1 cellular context compared by ENCODE assay signal in genomic region chr1:67760030-67760821, GRCh38.
A peak's percentile ranks its signal among the peaks of the same experiment; 100 is the strongest.
TF ChIP-seq lines count a peak whose summit lies in the region.

No MANE protein-coding gene starts in this region.

TF ChIP-seq in HepG2, 621 proteins besides CTCF, POLR2A, EP300 and RAD21 (continued from another document and continues in another):
- TF ChIP-seq ZBTB4 (CRISPR knock-in tag; IDR thresholded peaks at IDR 0.05; ENCODE audit: borderline replicate concordance) (no peak), U2AF2 (IDR thresholded peaks at IDR 0.05; ENCODE audit: low read depth, low read length) (no peak), TARDBP (CRISPR knock-in tag; IDR thresholded peaks at IDR 0.05) (no peak), POLR2AphosphoS5 (IDR thresholded peaks at IDR 0.05; ENCODE audit: low read depth, low read length) (no peak), ZNF652 (CRISPR knock-in tag; IDR thresholded peaks at IDR 0.05; ENCODE audit: borderline replicate concordance, low read depth) (no peak), ZSCAN25 (CRISPR knock-in tag; IDR thresholded peaks at IDR 0.05) (no peak), GPBP1L1 (CRISPR knock-in tag; IDR thresholded peaks at IDR 0.05) (no peak), HBP1 (CRISPR knock-in tag; IDR thresholded peaks at IDR 0.05; ENCODE audit: low read depth) (no peak), ZNF275 (CRISPR knock-in tag; IDR thresholded peaks at IDR 0.05; ENCODE audit: borderline replicate concordance) (no peak), NFE2 (CRISPR knock-in tag; IDR thresholded peaks at IDR 0.05) (no peak), ISX (CRISPR knock-in tag; conservative IDR thresholded peaks at IDR 0.05) (no peak), KLF15 (CRISPR knock-in tag; IDR thresholded peaks at IDR 0.05; ENCODE audit: borderline replicate concordance) (no peak), KDM1A (CRISPR knock-in tag; IDR thresholded peaks at IDR 0.05) (no peak), GTF3A (CRISPR knock-in tag; conservative IDR thresholded peaks at IDR 0.05) (no peak), ZNF780A (CRISPR knock-in tag; IDR thresholded peaks at IDR 0.05) (no peak), ELF3 (CRISPR knock-in tag; IDR thresholded peaks at IDR 0.05) (no peak; the same call in 1 of the 2 replicates), XRCC5 (optimal IDR thresholded peaks at IDR 0.05; ENCODE audit: low read length) (no peak), PATZ1 (CRISPR knock-in tag; IDR thresholded peaks at IDR 0.05) (no peak), PPARG (CRISPR knock-in tag; conservative IDR thresholded peaks at IDR 0.05) (no peak), KDM5A (IDR thresholded peaks at IDR 0.05; ENCODE audit: borderline replicate concordance, low read length) (no peak), ZC3H13 (CRISPR knock-in tag; IDR thresholded peaks at IDR 0.05) (no peak), ZNF878 (CRISPR knock-in tag; IDR thresholded peaks at IDR 0.05) (no peak), SP1 (IDR thresholded peaks at IDR 0.05) (no peak), SP1 (CRISPR knock-in tag; IDR thresholded peaks at IDR 0.05) (no peak), DMAP1 (CRISPR knock-in tag; IDR thresholded peaks at IDR 0.05) (no peak), IRF1 (CRISPR knock-in tag; IDR thresholded peaks at IDR 0.05; ENCODE audit: low read depth) (no peak), ZFAT (CRISPR knock-in tag; conservative IDR thresholded peaks at IDR 0.05) (no peak), SAP130 (CRISPR knock-in tag; IDR thresholded peaks at IDR 0.05; ENCODE audit: low read depth) (peak; percentile 69), PHF8 (CRISPR knock-in tag; IDR thresholded peaks at IDR 0.05) (no peak), SP4 (CRISPR knock-in tag; IDR thresholded peaks at IDR 0.05) (no peak), KLF9 (CRISPR knock-in tag; IDR thresholded peaks at IDR 0.05; ENCODE audit: low read depth) (no peak), CENPX (CRISPR knock-in tag; IDR thresholded peaks at IDR 0.05) (no peak), ELF4 (CRISPR knock-in tag; IDR thresholded peaks at IDR 0.05; ENCODE audit: borderline replicate concordance) (no peak), RNF2 (conservative IDR thresholded peaks at IDR 0.05; ENCODE audit: low read depth) (no peak), ZBTB46 (CRISPR knock-in tag; IDR thresholded peaks at IDR 0.05; ENCODE audit: borderline replicate concordance) (no peak), ZNF354B (CRISPR knock-in tag; IDR thresholded peaks at IDR 0.05) (no peak), ZSCAN20 (CRISPR knock-in tag; IDR thresholded peaks at IDR 0.05; ENCODE audit: borderline replicate concordance) (no peak), ELF1 (CRISPR knock-in tag; IDR thresholded peaks at IDR 0.05) (no peak)
- TF ChIP-seq, protein P1, sequence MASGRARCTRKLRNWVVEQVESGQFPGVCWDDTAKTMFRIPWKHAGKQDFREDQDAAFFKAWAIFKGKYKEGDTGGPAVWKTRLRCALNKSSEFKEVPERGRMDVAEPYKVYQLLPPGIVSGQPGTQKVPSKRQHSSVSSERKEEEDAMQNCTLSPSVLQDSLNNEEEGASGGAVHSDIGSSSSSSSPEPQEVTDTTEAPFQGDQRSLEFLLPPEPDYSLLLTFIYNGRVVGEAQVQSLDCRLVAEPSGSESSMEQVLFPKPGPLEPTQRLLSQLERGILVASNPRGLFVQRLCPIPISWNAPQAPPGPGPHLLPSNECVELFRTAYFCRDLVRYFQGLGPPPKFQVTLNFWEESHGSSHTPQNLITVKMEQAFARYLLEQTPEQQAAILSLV (CRISPR knock-in tag; IDR thresholded peaks at IDR 0.05; ENCODE audit: borderline replicate concordance): 0 out of 2 replicates have a peak, but pooled peaks have one; percentile 32
- TF ChIP-seq, protein P2, sequence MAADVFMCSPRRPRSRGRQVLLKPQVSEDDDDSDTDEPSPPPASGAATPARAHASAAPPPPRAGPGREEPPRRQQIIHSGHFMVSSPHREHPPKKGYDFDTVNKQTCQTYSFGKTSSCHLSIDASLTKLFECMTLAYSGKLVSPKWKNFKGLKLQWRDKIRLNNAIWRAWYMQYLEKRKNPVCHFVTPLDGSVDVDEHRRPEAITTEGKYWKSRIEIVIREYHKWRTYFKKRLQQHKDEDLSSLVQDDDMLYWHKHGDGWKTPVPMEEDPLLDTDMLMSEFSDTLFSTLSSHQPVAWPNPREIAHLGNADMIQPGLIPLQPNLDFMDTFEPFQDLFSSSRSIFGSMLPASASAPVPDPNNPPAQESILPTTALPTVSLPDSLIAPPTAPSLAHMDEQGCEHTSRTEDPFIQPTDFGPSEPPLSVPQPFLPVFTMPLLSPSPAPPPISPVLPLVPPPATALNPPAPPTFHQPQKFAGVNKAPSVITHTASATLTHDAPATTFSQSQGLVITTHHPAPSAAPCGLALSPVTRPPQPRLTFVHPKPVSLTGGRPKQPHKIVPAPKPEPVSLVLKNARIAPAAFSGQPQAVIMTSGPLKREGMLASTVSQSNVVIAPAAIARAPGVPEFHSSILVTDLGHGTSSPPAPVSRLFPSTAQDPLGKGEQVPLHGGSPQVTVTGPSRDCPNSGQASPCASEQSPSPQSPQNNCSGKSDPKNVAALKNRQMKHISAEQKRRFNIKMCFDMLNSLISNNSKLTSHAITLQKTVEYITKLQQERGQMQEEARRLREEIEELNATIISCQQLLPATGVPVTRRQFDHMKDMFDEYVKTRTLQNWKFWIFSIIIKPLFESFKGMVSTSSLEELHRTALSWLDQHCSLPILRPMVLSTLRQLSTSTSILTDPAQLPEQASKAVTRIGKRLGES (CRISPR knock-in tag; IDR thresholded peaks at IDR 0.05; ENCODE audit: borderline replicate concordance): no peak
- TF ChIP-seq, protein P3, sequence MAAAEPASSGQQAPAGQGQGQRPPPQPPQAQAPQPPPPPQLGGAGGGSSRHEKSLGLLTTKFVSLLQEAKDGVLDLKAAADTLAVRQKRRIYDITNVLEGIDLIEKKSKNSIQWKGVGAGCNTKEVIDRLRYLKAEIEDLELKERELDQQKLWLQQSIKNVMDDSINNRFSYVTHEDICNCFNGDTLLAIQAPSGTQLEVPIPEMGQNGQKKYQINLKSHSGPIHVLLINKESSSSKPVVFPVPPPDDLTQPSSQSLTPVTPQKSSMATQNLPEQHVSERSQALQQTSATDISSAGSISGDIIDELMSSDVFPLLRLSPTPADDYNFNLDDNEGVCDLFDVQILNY (CRISPR knock-in tag; conservative IDR thresholded peaks at IDR 0.05): no peak
- TF ChIP-seq, protein P4, sequence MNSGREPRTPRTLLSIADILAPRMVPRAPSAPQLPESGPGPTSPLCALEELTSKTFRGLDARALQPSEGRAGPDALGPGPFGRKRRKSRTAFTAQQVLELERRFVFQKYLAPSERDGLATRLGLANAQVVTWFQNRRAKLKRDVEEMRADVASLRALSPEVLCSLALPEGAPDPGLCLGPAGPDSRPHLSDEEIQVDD (CRISPR knock-in tag; IDR thresholded peaks at IDR 0.05; ENCODE audit: borderline replicate concordance): no peak
- TF ChIP-seq, protein P5, sequence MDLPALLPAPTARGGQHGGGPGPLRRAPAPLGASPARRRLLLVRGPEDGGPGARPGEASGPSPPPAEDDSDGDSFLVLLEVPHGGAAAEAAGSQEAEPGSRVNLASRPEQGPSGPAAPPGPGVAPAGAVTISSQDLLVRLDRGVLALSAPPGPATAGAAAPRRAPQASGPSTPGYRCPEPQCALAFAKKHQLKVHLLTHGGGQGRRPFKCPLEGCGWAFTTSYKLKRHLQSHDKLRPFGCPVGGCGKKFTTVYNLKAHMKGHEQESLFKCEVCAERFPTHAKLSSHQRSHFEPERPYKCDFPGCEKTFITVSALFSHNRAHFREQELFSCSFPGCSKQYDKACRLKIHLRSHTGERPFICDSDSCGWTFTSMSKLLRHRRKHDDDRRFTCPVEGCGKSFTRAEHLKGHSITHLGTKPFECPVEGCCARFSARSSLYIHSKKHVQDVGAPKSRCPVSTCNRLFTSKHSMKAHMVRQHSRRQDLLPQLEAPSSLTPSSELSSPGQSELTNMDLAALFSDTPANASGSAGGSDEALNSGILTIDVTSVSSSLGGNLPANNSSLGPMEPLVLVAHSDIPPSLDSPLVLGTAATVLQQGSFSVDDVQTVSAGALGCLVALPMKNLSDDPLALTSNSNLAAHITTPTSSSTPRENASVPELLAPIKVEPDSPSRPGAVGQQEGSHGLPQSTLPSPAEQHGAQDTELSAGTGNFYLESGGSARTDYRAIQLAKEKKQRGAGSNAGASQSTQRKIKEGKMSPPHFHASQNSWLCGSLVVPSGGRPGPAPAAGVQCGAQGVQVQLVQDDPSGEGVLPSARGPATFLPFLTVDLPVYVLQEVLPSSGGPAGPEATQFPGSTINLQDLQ (CRISPR knock-in tag; IDR thresholded peaks at IDR 0.05): no peak
